ENCODE assay signal across 8 cellular contexts in the genomic region with DNA sequence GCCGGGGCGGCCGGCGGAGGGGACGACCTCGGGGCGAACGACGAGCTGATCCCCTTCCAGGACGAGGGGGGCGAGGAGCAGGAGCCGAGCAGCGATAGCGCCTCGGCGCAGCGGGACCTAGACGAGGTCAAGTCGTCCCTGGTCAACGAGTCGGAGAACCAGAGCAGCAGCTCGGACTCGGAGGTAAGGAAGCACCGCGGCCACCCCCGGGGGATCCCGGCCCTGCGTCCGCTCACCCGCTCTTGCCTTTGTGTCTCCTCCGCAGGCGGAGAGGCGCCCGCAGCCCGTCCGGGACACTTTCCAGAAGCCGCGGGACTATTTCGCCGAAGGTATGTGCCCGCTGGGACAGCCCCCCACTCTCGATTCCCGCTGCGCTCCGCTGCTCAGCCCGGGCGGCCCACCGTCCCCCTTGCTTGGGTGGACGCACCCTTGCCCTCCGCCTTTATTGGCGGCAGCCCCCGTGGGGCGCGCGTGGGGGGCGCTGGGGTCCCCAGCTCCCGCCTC. TPM values are rescaled to one million over a fixed set of nuclear protein-coding genes. Genes with fewer than 3 reads are reported as not detected.
A peak's percentile ranks its signal among the peaks of the same experiment; 100 is the strongest.
DNase-seq lines count a peak whose midpoint lies in the region; ATAC-seq and TF ChIP-seq lines count a peak whose summit lies in the region.

No MANE protein-coding gene starts in this region.

- H3K9me3 ChIP-seq in HAP-1 (no peaks in the 10 kb centered on the region), neuron (ENCODE audit: low read length) (no peaks in the 10 kb centered on the region)

- no peak for TF ChIP-seq CTCF in fibroblast of pulmonary artery (IDR thresholded peaks at IDR 0.05; ENCODE audit: low read length, missing control alignments)

- peaks cover 12% of the 10 kb centered on the region for H3K4me1 Mint-ChIP-seq in activated T-cell treated with anti-CD3 and anti-CD28 coated beads, Interleukin-2, amount 50 U/mL, for 24 hours (ENCODE audit: low read depth)
- H3K4me1 Mint-ChIP-seq in immature natural killer cell, result peaks cover 10 to 12% of the 10 kb centered on the region in 2 donors

- peaks cover 70% of the 10 kb centered on the region for H3K27me3 Mint-ChIP-seq in activated T-cell treated with anti-CD3 and anti-CD28 coated beads, Interleukin-2, amount 50 U/mL, for 24 hours
- H3K27me3 Mint-ChIP-seq in immature natural killer cell (ENCODE audit: low read depth in 3 of 3), result peaks cover 7 to 32% (median 14%) of the 10 kb centered on the region in 3 donors

- H3K4me3 Mint-ChIP-seq in activated T-cell treated with anti-CD3 and anti-CD28 coated beads, Interleukin-2, amount 50 U/mL, for 24 hours, result peak overlapping the region; percentile 60
- peak overlapping the region in 2 of 5 donors; percentile 36 to 54 for H3K4me3 Mint-ChIP-seq in immature natural killer cell

- in situ Hi-C loops in HAP-1 (cut with MboI; ENCODE audit: low sequenced_read_pairs), result no loop called here

- no peaks in the 10 kb centered on the region for H3K36me3 Mint-ChIP-seq in activated T-cell treated with anti-CD3 and anti-CD28 coated beads, Interleukin-2, amount 50 U/mL, for 24 hours (ENCODE audit: low read depth)
- H3K36me3 Mint-ChIP-seq in immature natural killer cell, result no peaks in the 10 kb centered on the region

- no peaks in the 10 kb centered on the region for H3K9me3 Mint-ChIP-seq in activated T-cell treated with anti-CD3 and anti-CD28 coated beads, Interleukin-2, amount 50 U/mL, for 24 hours
- no peaks in the 10 kb centered on the region for H3K9me3 Mint-ChIP-seq in immature natural killer cell

- H3K4me3 ChIP-seq in HAP-1 (peak overlapping the region; percentile 85), fibroblast of pulmonary artery (replicated peaks; ENCODE audit: low read depth, low read length) (peak overlapping the region; percentile 78), neuron (ENCODE audit: low read length) (peak overlapping the region; percentile 68)

- no peak overlapping the region for H3K27ac Mint-ChIP-seq in activated T-cell treated with anti-CD3 and anti-CD28 coated beads, Interleukin-2, amount 50 U/mL, for 24 hours
- no peak overlapping the region for H3K27ac Mint-ChIP-seq in immature natural killer cell

- DNase-seq in Ammon's horn (ENCODE audit: low spot score), result peak; percentile 10
- DNase-seq in HAP-1 (ENCODE audit: low spot score in 2 of 2), result peak in 1 of 2 experiments; percentile 56
- DNase-seq in activated T-cell treated with anti-CD3 and anti-CD28 coated beads, Interleukin-2, amount 50 U/mL, for 24 hours, result peak; percentile 51
- peak; percentile 58 for DNase-seq in fibroblast of pulmonary artery (ENCODE audit: low read depth)
- DNase-seq in effector CD4-positive, alpha-beta T cell, result no peak
- no peak for DNase-seq in immature natural killer cell

- H3K36me3 ChIP-seq in HAP-1 (replicated peaks), result peaks cover 20% of the 10 kb centered on the region
- peaks cover 13% of the 10 kb centered on the region for H3K36me3 ChIP-seq in neuron (ENCODE audit: insufficient read depth, low read length)

- no peak for ATAC-seq in GM21526 (IDR thresholded peaks at IDR 0.05; ENCODE audit: low FRiP score, unreplicated experiment)

- H3K27me3 ChIP-seq in HAP-1 (ENCODE audit: low read depth), result no peaks in the 10 kb centered on the region
- H3K27me3 ChIP-seq in neuron (ENCODE audit: insufficient read depth, low read length), result no peaks in the 10 kb centered on the region

- H3K4me1 ChIP-seq in HAP-1 (peaks cover 18% of the 10 kb centered on the region), neuron (ENCODE audit: insufficient read depth, low read length) (peaks cover 27% of the 10 kb centered on the region)

- peak overlapping the region; percentile 16 for H2AFZ ChIP-seq in neuron (ENCODE audit: low read depth, low read length)

RNA-seq across cellular contexts. Expression of gene TCF7L1, which starts 0.6 kb away (rescaled TPM):
- polyA plus RNA-seq in immature natural killer cell, result under 1 TPM in 1 of 3 donors, not detected in 2; 0.12 TPM

Comparison
In these comparisons a context has a peak if more than half of its experiments do, and no peak if none do; other contexts are left out.
1. DNase-seq: peak in Ammon's horn (single experiment), activated T-cell treated with anti-CD3 and anti-CD28 coated beads, Interleukin-2, amount 50 U/mL, for 24 hours (single experiment) and fibroblast of pulmonary artery (single experiment); none in effector CD4-positive, alpha-beta T cell (single experiment) and immature natural killer cell (0 of 3).
2. Peak in every context shown above with its lines, with median percentiles within 50 percentile points of each other: H3K4me3 ChIP-seq.